In genomic region chr10:109934958-109935793, GRCh38 we compare ENCODE assay signal across 8 cellular contexts. TPM values are rescaled to one million over a fixed set of nuclear protein-coding genes. Genes with fewer than 3 reads are reported as not detected.
A peak's percentile ranks its signal among the peaks of the same experiment; 100 is the strongest.
DNase-seq lines count a peak whose midpoint lies in the region; ATAC-seq and TF ChIP-seq lines count a peak whose summit lies in the region.

No MANE protein-coding gene starts in this region.

- no peaks in the 10 kb centered on the region for H3K36me3 Mint-ChIP-seq in naive thymus-derived CD4-positive, alpha-beta T cell

- POLR2A ChIA-PET in naive thymus-derived CD4-positive, alpha-beta T cell (lab: Charles Lee) = interaction anchor here (0.7 to 2.8 kb wide), 8 partner anchors 10 to 273 kb away, joined by 3 to 16 read pairs (median 3); partner anchors contain the start of gene XPNPEP1
- POLR2A ChIA-PET in GM10248 (lab: Yijun Ruan, JAX) = no interaction called here

- H3K4me3 Mint-ChIP-seq in naive thymus-derived CD4-positive, alpha-beta T cell = peak overlapping the region; percentile 72 to 97 (median 87)

- peak overlapping the region in 1 of 59 donors; percentile 3 for H3K4me3 ChIP-seq in dorsolateral prefrontal cortex
- peak overlapping the region; percentile 33 for H3K4me3 ChIP-seq in naive thymus-derived CD4-positive, alpha-beta T cell (ENCODE audit: low read length)

- peak overlapping the region in 37 of 59 donors; percentile 1 to 70 (median 31) for H3K27ac ChIP-seq in dorsolateral prefrontal cortex
- peak overlapping the region; percentile 64 for H3K27ac ChIP-seq in naive thymus-derived CD4-positive, alpha-beta T cell (ENCODE audit: low read depth, low read length)

- no peaks in the 10 kb centered on the region for H3K9me3 ChIP-seq in naive thymus-derived CD4-positive, alpha-beta T cell (ENCODE audit: control insufficient read depth in 2 of 3, low read length in 3 of 3)

- DNase-seq in Daoy (ENCODE audit: low read depth) (peak; percentile 65), dorsolateral prefrontal cortex (no peak), NK-92 (lab: John Stamatoyannopoulos, UW; ENCODE audit: unreplicated experiment) (no peak), DMS79 treated with DMSO at 0.1 percent for 48 hours (lab: John Stamatoyannopoulos, UW) (no peak), GM10248 (ENCODE audit: extremely low spot score) (no peak)
- DNase-seq in naive thymus-derived CD4-positive, alpha-beta T cell = peak in 8 of 9 donors; percentile 23 to 54 (median 46)

- H3K9me3 Mint-ChIP-seq in naive thymus-derived CD4-positive, alpha-beta T cell = peaks cover 0 to 2% (median 0%) of the 10 kb centered on the region in 11 donors

- peaks cover 33 to 83% (median 71%) of the 10 kb centered on the region in 7 donors for H3K4me1 Mint-ChIP-seq in naive thymus-derived CD4-positive, alpha-beta T cell

- no peaks in the 10 kb centered on the region for H3K36me3 ChIP-seq in naive thymus-derived CD4-positive, alpha-beta T cell (ENCODE audit: control insufficient read depth in 2 of 3, insufficient read depth in 3 of 3, low read length in 3 of 3)

- TF ChIP-seq CTCF in dorsolateral prefrontal cortex (IDR thresholded peaks at IDR 0.05 in 54 of 56, conservative IDR thresholded peaks at IDR 0.05 in 2 of 56; ENCODE audit: low read depth in 1 of 56, partially characterized antibody in 56 of 56) (no peak), GM10248 (IDR thresholded peaks at IDR 0.05; ENCODE audit: control extremely low read depth, extremely low read depth, low read depth, missing control alignments) (no peak)

- intact Hi-C loops in dorsolateral prefrontal cortex (cut with DNase I) = no loop called here
- intact Hi-C loops in naive thymus-derived CD4-positive, alpha-beta T cell (cut with micrococcal nuclease) = loop anchor here in 1 of 2 donors (1.0 to 2.0 kb wide), 5 partner anchors 12 to 75 kb away; partner anchors contain the start of gene XPNPEP1

- no peaks in the 10 kb centered on the region for H3K27me3 ChIP-seq in dorsolateral prefrontal cortex
- no peaks in the 10 kb centered on the region for H3K27me3 ChIP-seq in naive thymus-derived CD4-positive, alpha-beta T cell (ENCODE audit: control insufficient read depth in 2 of 2, insufficient read depth in 2 of 2, low read length in 2 of 2)

- peaks cover 36 to 56% of the 10 kb centered on the region in 2 donors for H3K4me1 ChIP-seq in naive thymus-derived CD4-positive, alpha-beta T cell (ENCODE audit: control insufficient read depth in 2 of 2, insufficient read depth in 2 of 2, low read length in 2 of 2)

- peaks cover 0 to 8% (median 0%) of the 10 kb centered on the region in 5 donors for H3K27me3 Mint-ChIP-seq in naive thymus-derived CD4-positive, alpha-beta T cell

- CTCF ChIA-PET in naive thymus-derived CD4-positive, alpha-beta T cell (lab: Charles Lee) = interaction anchor here (0.9 to 1.8 kb wide), 7 partner anchors 22 to 203 kb away, joined by 3 to 5 read pairs (median 4); no protein-coding TSS in a partner anchor
- CTCF ChIA-PET in GM10248 (lab: Yijun Ruan, JAX) = interaction anchor here (1.2 to 1.5 kb wide), 3 partner anchors 9 to 39 kb away, joined by 3 read pairs; partner anchors contain the start of gene XPNPEP1

- H3K27ac Mint-ChIP-seq in naive thymus-derived CD4-positive, alpha-beta T cell = peak overlapping the region; percentile 88 to 99 (median 96)

- peak; percentile 47 for ATAC-seq in naive thymus-derived CD4-positive, alpha-beta T cell
- no peak for ATAC-seq in GM21390 (IDR thresholded peaks at IDR 0.05; ENCODE audit: unreplicated experiment)

TF ChIP-seq in PFSK-1, 5 proteins besides CTCF, POLR2A, EP300 and RAD21:
- TF ChIP-seq TAF1 (IDR thresholded peaks at IDR 0.05; ENCODE audit: borderline replicate concordance, insufficient read depth, low read length) (no peak), POLR2AphosphoS5 (IDR thresholded peaks at IDR 0.05; ENCODE audit: low read depth, low read length) (no peak), REST (IDR thresholded peaks at IDR 0.05; ENCODE audit: insufficient read depth in 1 of 2, low read depth in 2 of 2, low read length in 2 of 2) (peak; percentile 34 to 53; a peak in 1 of 4 replicates), FOXP2 (optimal IDR thresholded peaks at IDR 0.05; ENCODE audit: borderline replicate concordance, extremely low read depth, extremely low read length, insufficient read depth) (peak; percentile 23), SIN3A (IDR thresholded peaks at IDR 0.05; ENCODE audit: borderline replicate concordance, insufficient read depth, low read length) (peak; percentile 51; the same call in 1 of the 2 replicates)

RNA-seq across cellular contexts. Expression of gene XPNPEP1, which starts 11.9 kb away (rescaled TPM):
- total RNA-seq in Daoy (2014; rRNA removed; shearing (Covaris generic)) = 42.4 and 42.5 TPM in 2 replicates
- polyA plus RNA-seq in PFSK-1 (2012; ENCODE audit: insufficient read length, low read depth) = 91.6 TPM
- 10 to 100 TPM; 42.7 to 96.7 (median 63.5) TPM for total RNA-seq in dorsolateral prefrontal cortex
- total RNA-seq in naive thymus-derived CD4-positive, alpha-beta T cell = 100 to 1,000 TPM in 1 of 5 experiments, 10 to 100 TPM in 4; 44.1 to 100 (median 60.7) TPM
- polyA plus RNA-seq in naive thymus-derived CD4-positive, alpha-beta T cell = 10 to 100 TPM; 15.7 to 19.2 TPM

Comparison
In these comparisons a context has a peak if more than half of its experiments do, and no peak if none do; other contexts are left out.
1. DNase-seq: peak in Daoy (single experiment) and naive thymus-derived CD4-positive, alpha-beta T cell (8 of 9); none in dorsolateral prefrontal cortex (0 of 10), NK-92 (single experiment), DMS79 treated with DMSO at 0.1 percent for 48 hours (single experiment) and GM10248 (single experiment).